9 cellular contexts compared by ENCODE assay signal in the genomic region with DNA sequence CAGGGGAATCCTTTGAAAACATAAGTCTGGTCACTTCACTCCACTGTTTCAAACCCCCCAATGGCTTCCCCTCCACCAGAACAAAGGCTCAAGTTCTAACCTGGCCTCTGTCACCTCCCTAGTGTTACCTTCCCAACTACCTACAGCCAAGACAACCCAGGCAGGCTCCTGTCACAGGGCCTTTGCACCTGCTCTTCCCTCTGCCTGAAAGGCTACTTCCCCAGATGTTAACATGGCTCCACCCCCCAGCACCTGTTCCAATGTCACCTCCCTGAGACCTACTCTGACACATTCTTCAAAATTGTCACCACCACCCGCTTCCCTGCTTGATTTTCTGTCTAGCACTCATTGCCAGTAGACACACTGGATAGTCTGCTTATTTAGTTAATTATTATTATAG.
"Had no signal": no experiment of that assay in that cellular context is flagged by ENCODE, and none has a peak within 500 bp of the region (broad histone marks: within the 10 kb centered on the region; RNA-seq: fewer than 3 reads in every experiment).

No MANE protein-coding gene starts in this region.

- DNase-seq: GM23248, GOT3, H7, KBM-7 had no signal

- ATAC-seq: HCT116, HepG2 had no signal

- H3K4me3 ChIP-seq: GM23248, HAP-1 had no signal

- H3K27ac ChIP-seq: GM23248, HL-60, KMS-11 had no signal
